Comparison of ENCODE assay signal across 31 cellular contexts in the genomic region with DNA sequence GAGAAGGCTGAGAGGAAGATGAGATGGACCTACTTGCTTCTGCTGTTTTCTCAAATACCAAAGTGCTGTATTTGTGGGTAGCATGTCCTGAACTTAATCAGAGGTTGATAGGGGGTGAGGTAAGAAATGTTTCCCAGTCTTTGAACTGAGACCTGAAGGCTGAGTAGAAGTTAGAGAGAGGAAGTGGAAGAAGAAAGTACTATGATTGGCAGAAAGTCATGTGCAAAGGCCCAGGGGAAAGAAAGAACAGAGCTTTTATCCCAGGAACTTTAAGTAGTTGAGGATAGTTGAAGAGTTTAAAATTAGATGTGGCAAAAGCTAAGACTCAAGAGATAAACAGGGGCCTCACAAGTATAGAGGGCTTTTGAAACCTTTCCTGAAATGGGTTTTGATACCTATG.
"Had no signal": no experiment of that assay in that cellular context is flagged by ENCODE, and none has a peak within 500 bp of the region (broad histone marks: within the 10 kb centered on the region; RNA-seq: fewer than 3 reads in every experiment).

No MANE protein-coding gene starts in this region.

- H3K4me1 ChIP-seq: ascending aorta had no signal

- H3K36me3 ChIP-seq: ascending aorta, cardiac muscle cell, WERI-Rb-1 had no signal

- FAIRE-seq: bronchial epithelial cell had no signal

- ATAC-seq: activated CD4-positive, alpha-beta T cell treated with anti-CD3 and anti-CD28 coated beads for 36 hours; activated CD4-positive, CD25-positive, alpha-beta regulatory T cell treated with anti-CD3 and anti-CD28 coated beads, Interleukin-2, amount 50 U/mL, for 24 hours; activated CD8-positive, alpha-beta memory T cell treated with anti-CD3 and anti-CD28 coated beads, Interleukin-2, amount 10 ng/mL, durations not matched to agents 7 days and 5 days; activated CD8-positive, alpha-beta T cell treated with anti-CD3 and anti-CD28 coated beads, Interleukin-2, amount 10 ng/mL, durations not matched to agents 7 days and 5 days; activated naive CD8-positive, alpha-beta T cell treated with anti-CD3 and anti-CD28 coated beads, Interleukin-2, amount 50 U/mL, for 24 hours; T-helper 17 cell; WTC11 had no signal

- H3K27me3 ChIP-seq: ascending aorta, cardiac muscle cell had no signal

- H3K27ac ChIP-seq: ascending aorta, cardiac muscle cell, WERI-Rb-1 had no signal

- DNase-seq: activated CD4-positive, alpha-beta memory T cell treated with anti-CD3 and anti-CD28 coated beads, Interleukin-2, amount 10 ng/mL, durations not matched to agents 7 days and 5 days; activated CD4-positive, alpha-beta T cell treated with anti-CD3 and anti-CD28 coated beads for 1 hour; activated CD4-positive, alpha-beta T cell treated with anti-CD3 and anti-CD28 coated beads for 36 hours; activated CD4-positive, alpha-beta T cell treated with anti-CD3 and anti-CD28 coated beads for 48 hours; activated CD4-positive, alpha-beta T cell treated with anti-CD3 and anti-CD28 coated beads, Interleukin-2, amount 10 ng/mL, durations not matched to agents 7 days and 5 days; activated CD4-positive, alpha-beta T cell treated with anti-CD3 and anti-CD28 coated beads, Interleukin-2, amount 50 U/mL, for 48 hours; activated CD4-positive, CD25-positive, alpha-beta regulatory T cell; activated CD8-positive, alpha-beta memory T cell treated with anti-CD3 and anti-CD28 coated beads for 24 hours; activated CD8-positive, alpha-beta memory T cell treated with anti-CD3 and anti-CD28 coated beads, Interleukin-2, amount 10 ng/mL, durations not matched to agents 7 days and 5 days; activated CD8-positive, alpha-beta memory T cell treated with anti-CD3 and anti-CD28 coated beads, Interleukin-2, amount 50 U/mL, for 48 hours; activated CD8-positive, alpha-beta T cell treated with anti-CD3 and anti-CD28 coated beads, Interleukin-2, amount 10 ng/mL, durations not matched to agents 7 days and 5 days; activated effector memory CD4-positive, alpha-beta T cell treated with Interleukin-2 at 50 U/mL for 16 hours; activated gamma-delta T cell; activated naive CD4-positive, alpha-beta T cell treated with anti-CD3 and anti-CD28 coated beads, Interleukin-2, amount 10 ng/mL, durations not matched to agents 7 days and 5 days; activated naive CD4-positive, alpha-beta T cell treated with Interleukin-2 at 50 U/mL for 16 hours; activated naive CD8-positive, alpha-beta T cell treated with anti-CD3 and anti-CD28 coated beads, Interleukin-2, amount 10 ng/mL, durations not matched to agents 7 days and 5 days; activated naive CD8-positive, alpha-beta T cell treated with anti-CD3 and anti-CD28 coated beads, Interleukin-2, amount 50 U/mL, for 24 hours; activated T-cell treated with anti-CD3 and anti-CD28 coated beads, Interleukin-2, amount 50 U/mL, for 24 hours; activated T-cell treated with anti-CD3 and anti-CD28 coated beads, Interleukin-2, amount 50 U/mL, for 48 hours; amygdala; anterior cingulate cortex; caudate nucleus; cerebellar nuclear complex; T-helper 17 cell; T1000; WERI-Rb-1 had no signal

- H3K9me3 ChIP-seq: ascending aorta had no signal

- H3K4me3 ChIP-seq: ascending aorta, cardiac muscle cell had no signal
